In the genomic region with DNA sequence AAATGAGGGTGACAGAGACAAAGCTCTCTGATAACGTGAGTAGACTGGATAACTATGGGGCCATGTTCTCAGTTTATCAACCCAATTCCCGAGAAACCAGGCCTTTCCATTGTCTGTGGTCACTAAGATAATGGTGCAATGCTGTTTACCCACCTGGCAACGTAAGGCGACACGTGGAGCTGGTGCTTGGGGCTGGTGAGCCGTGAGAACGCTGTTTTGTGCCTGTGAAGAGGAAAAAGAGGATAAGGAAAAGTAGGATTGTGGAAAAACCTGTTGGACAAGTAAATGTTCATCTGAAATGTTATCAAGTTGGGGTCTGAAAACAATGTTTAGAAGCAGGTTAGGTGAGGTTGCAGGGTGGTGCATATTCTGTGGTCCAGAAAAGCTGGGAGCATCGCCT, we compare ENCODE assay signal across 25 cellular contexts.
DNase-seq lines count a peak whose midpoint lies in the region; ATAC-seq, FAIRE-seq and TF ChIP-seq lines count a peak whose summit lies in the region.
"Had no signal": no experiment of that assay in that cellular context is flagged by ENCODE, and none has a peak within 500 bp of the region (broad histone marks: within the 10 kb centered on the region; RNA-seq: fewer than 3 reads in every experiment).

No MANE protein-coding gene starts in this region.

- ATAC-seq in GM23338 (peak; percentile 32; the same call in 1 of the 3 replicates), GM21381 (IDR thresholded peaks at IDR 0.05; ENCODE audit: unreplicated experiment) (no peak), HG03025 (IDR thresholded peaks at IDR 0.05; ENCODE audit: low FRiP score, unreplicated experiment) (no peak)
- ATAC-seq: activated naive CD8-positive, alpha-beta T cell treated with anti-CD3 and anti-CD28 coated beads, Interleukin-2, amount 50 U/mL, for 24 hours; CD8-positive, alpha-beta T cell; esophagus mucosa; stimulated activated naive B cell treated with anti-CD40 and anti-IgM and Interleukin-4, amounts not matched to agents 10 μg/mL and 1 μg/mL and 100 μg/mL, for 72 hours had no signal

- no peak overlapping the region for H3K23ac ChIP-seq in neuronal stem cell (ENCODE audit: low read depth, low read length, poor library complexity)

- H3K9me3 Mint-ChIP-seq in GM23338: no peaks in the 10 kb centered on the region
- H3K9me3 Mint-ChIP-seq: CD8-positive, alpha-beta T cell; stimulated activated naive B cell treated with anti-CD40 and anti-IgM and Interleukin-4, amounts not matched to agents 10 μg/mL and 1 μg/mL and 100 μg/mL, for 72 hours had no signal

- no peak overlapping the region for H3K9ac ChIP-seq in neuronal stem cell (ENCODE audit: low read depth, low read length, poor library complexity)
- H3K9ac ChIP-seq: SK-N-SH had no signal

- DNase-seq in GM23338 (ENCODE audit: low spot score): peak; percentile 39
- peak; percentile 17 for DNase-seq in NCI-H2029 treated with DMSO at 0.1 percent for 48 hours (lab: John Stamatoyannopoulos, UW)
- peak; percentile 25 for DNase-seq in bronchial epithelial cell (ENCODE audit: low read depth)
- DNase-seq in neuronal stem cell (ENCODE audit: low spot score): no peak
- DNase-seq in activated CD4-positive, alpha-beta T cell treated with anti-CD3 and anti-CD28 coated beads, Interleukin-2, amount 50 U/mL, for 4 hours: no peak
- DNase-seq: activated effector memory CD4-positive, alpha-beta T cell treated with anti-CD3 and anti-CD28 coated beads, Interleukin-2, amount 50 U/mL, for 16 hours; activated naive CD8-positive, alpha-beta T cell treated with anti-CD3 and anti-CD28 coated beads, Interleukin-2, amount 50 U/mL, for 24 hours; CD8-positive, alpha-beta T cell; effector CD4-positive, alpha-beta T cell; hippocampal formation; NCI-H446; retina; SK-N-SH; stimulated activated naive B cell treated with anti-CD40 and anti-IgM and Interleukin-4, amounts not matched to agents 10 μg/mL and 1 μg/mL and 100 μg/mL, for 72 hours; testis; WERI-Rb-1 had no signal

- H3K4me1 Mint-ChIP-seq in GM23338: peaks cover 5% of the 10 kb centered on the region; the same call in 2 of the 3 replicates
- H3K4me1 Mint-ChIP-seq: activated naive CD8-positive, alpha-beta T cell treated with anti-CD3 and anti-CD28 coated beads, Interleukin-2, amount 50 U/mL, for 24 hours; stimulated activated naive B cell treated with anti-CD40 and anti-IgM and Interleukin-4, amounts not matched to agents 10 μg/mL and 1 μg/mL and 100 μg/mL, for 72 hours had no signal

- TF ChIP-seq CTCF in GM23338 (conservative IDR thresholded peaks at IDR 0.05; ENCODE audit: low read depth in 2 of 2) (no peak), bronchial epithelial cell (IDR thresholded peaks at IDR 0.05; ENCODE audit: insufficient read depth, low read length, severe bottlenecking) (no peak)

- no peaks in the 10 kb centered on the region for H3K9me2 ChIP-seq in GM23338 (ENCODE audit: insufficient read depth)
- H3K9me2 ChIP-seq: SK-N-SH had no signal

- H3K27me3 ChIP-seq in GM23338 (ENCODE audit: insufficient read depth) (peaks cover 100% of the 10 kb centered on the region), bronchial epithelial cell (ENCODE audit: control insufficient read depth, insufficient read depth, low read length) (no peaks in the 10 kb centered on the region), neuronal stem cell (ENCODE audit: control insufficient read depth in 3 of 3, insufficient read depth in 3 of 3, low read depth in 1 of 3, low read length in 3 of 3) (no peaks in the 10 kb centered on the region)
- H3K27me3 ChIP-seq: testis had no signal

- no peak overlapping the region for H3K27ac Mint-ChIP-seq in GM23338
- H3K27ac Mint-ChIP-seq: activated naive CD8-positive, alpha-beta T cell treated with anti-CD3 and anti-CD28 coated beads, Interleukin-2, amount 50 U/mL, for 24 hours; CD8-positive, alpha-beta T cell; stimulated activated naive B cell treated with anti-CD40 and anti-IgM and Interleukin-4, amounts not matched to agents 10 μg/mL and 1 μg/mL and 100 μg/mL, for 72 hours had no signal

- no peak overlapping the region for H2BK12ac ChIP-seq in neuronal stem cell (ENCODE audit: low read length)

- H2BK15ac ChIP-seq in neuronal stem cell (ENCODE audit: low read length): no peak overlapping the region

- peaks cover 87% of the 10 kb centered on the region for H3K27me3 Mint-ChIP-seq in GM23338 (ENCODE audit: insufficient read depth, low read depth, poor library complexity)

- H3K36me3 ChIP-seq in GM23338 (ENCODE audit: insufficient read depth): no peaks in the 10 kb centered on the region
- no peaks in the 10 kb centered on the region for H3K36me3 ChIP-seq in bronchial epithelial cell (ENCODE audit: control insufficient read depth, insufficient read depth, low read length)
- H3K36me3 ChIP-seq in neuronal stem cell (replicated peaks in 1 of 2; ENCODE audit: control insufficient read depth in 2 of 2, insufficient read depth in 2 of 2, low read length in 2 of 2): no peaks in the 10 kb centered on the region
- H3K36me3 ChIP-seq: WERI-Rb-1 had no signal

- H2BK120ac ChIP-seq in neuronal stem cell (ENCODE audit: low read depth, low read length): no peak overlapping the region

- no peak overlapping the region for H2AFZ ChIP-seq in GM23338
- no peak overlapping the region for H2AFZ ChIP-seq in neuronal stem cell (ENCODE audit: low read length)

- no peaks in the 10 kb centered on the region for H3K9me3 ChIP-seq in neuronal stem cell (replicated peaks in 1 of 2; ENCODE audit: control insufficient read depth in 2 of 2, insufficient read depth in 1 of 2, low read depth in 1 of 2, low read length in 2 of 2)
- H3K9me3 ChIP-seq: SK-N-SH, testis had no signal

- no peak overlapping the region for H4K8ac ChIP-seq in neuronal stem cell (ENCODE audit: low read depth, low read length)

- no peak overlapping the region for H2AK5ac ChIP-seq in neuronal stem cell (ENCODE audit: low read depth, low read length)

- peaks cover 6% of the 10 kb centered on the region; the same call in 1 of the 2 replicates for H4K20me1 ChIP-seq in GM23338 (replicated peaks; ENCODE audit: insufficient read depth)

- no peak overlapping the region for H3K14ac ChIP-seq in neuronal stem cell (ENCODE audit: low read length)

- H3K4me2 ChIP-seq in GM23338 (no peak overlapping the region), neuronal stem cell (ENCODE audit: insufficient read depth, low read length, poor library complexity, severe bottlenecking) (no peak overlapping the region)
- H3K4me2 ChIP-seq: SK-N-SH, smooth muscle cell had no signal

- H3K4me3 ChIP-seq in GM23338 (no peak overlapping the region), bronchial epithelial cell (ENCODE audit: low read depth, low read length) (no peak overlapping the region), neuronal stem cell (ENCODE audit: low read length in 2 of 2) (no peak overlapping the region)
- H3K4me3 ChIP-seq: lung, smooth muscle cell, testis had no signal

- no peaks in the 10 kb centered on the region for H3K79me2 ChIP-seq in GM23338 (replicated peaks; ENCODE audit: insufficient read depth)

- H3K27ac ChIP-seq in GM23338 (ENCODE audit: low read depth) (no peak overlapping the region), neuronal stem cell (replicated peaks; ENCODE audit: low read length) (no peak overlapping the region)
- H3K27ac ChIP-seq: HL-60, RWPE1, testis, WERI-Rb-1 had no signal

- peak; percentile 58 for FAIRE-seq in bronchial epithelial cell (lab: Jason Lieb, UNC)
- FAIRE-seq: frontal cortex, GM12892 had no signal

- no peaks in the 10 kb centered on the region for H3K79me1 ChIP-seq in neuronal stem cell (ENCODE audit: low read depth, low read length)

- no peak overlapping the region for H3K4ac ChIP-seq in neuronal stem cell (ENCODE audit: low read length)

- peak overlapping the region; percentile 49 for H4K91ac ChIP-seq in neuronal stem cell (ENCODE audit: low read depth, low read length, poor library complexity)

- no peak overlapping the region for H3K4me3 Mint-ChIP-seq in GM23338
- H3K4me3 Mint-ChIP-seq: activated naive CD8-positive, alpha-beta T cell treated with anti-CD3 and anti-CD28 coated beads, Interleukin-2, amount 50 U/mL, for 24 hours; CD8-positive, alpha-beta T cell; stimulated activated naive B cell treated with anti-CD40 and anti-IgM and Interleukin-4, amounts not matched to agents 10 μg/mL and 1 μg/mL and 100 μg/mL, for 72 hours had no signal

- no peak overlapping the region for H2BK5ac ChIP-seq in neuronal stem cell (ENCODE audit: low read length)

- no peaks in the 10 kb centered on the region for H3K4me1 ChIP-seq in GM23338 (ENCODE audit: insufficient read depth)
- peaks cover 0 to 8% of the 10 kb centered on the region in 2 donors for H3K4me1 ChIP-seq in neuronal stem cell (ENCODE audit: control insufficient read depth in 2 of 2, insufficient read depth in 1 of 2, low read depth in 1 of 2, low read length in 2 of 2)
- H3K4me1 ChIP-seq: testis had no signal

- no CpG with 5 or more reads among the region's 8 CpGs for WGBS in neuronal stem cell (ENCODE audit: extremely low coverage in 2 of 2, insufficient read length in 2 of 2, insufficient replicate concordance in 1 of 2), 2 donors

- no peak overlapping the region for H3K18ac ChIP-seq in neuronal stem cell (ENCODE audit: low read length)

- no peaks in the 10 kb centered on the region for H3K36me3 Mint-ChIP-seq in GM23338 (ENCODE audit: low read depth)
- H3K36me3 Mint-ChIP-seq: CD8-positive, alpha-beta T cell; stimulated activated naive B cell treated with anti-CD40 and anti-IgM and Interleukin-4, amounts not matched to agents 10 μg/mL and 1 μg/mL and 100 μg/mL, for 72 hours had no signal

- H3F3A ChIP-seq in GM23338 (replicated peaks; ENCODE audit: low read depth): no peaks in the 10 kb centered on the region

TF ChIP-seq in GM23338, 12 proteins besides CTCF, POLR2A, EP300 and RAD21 (continues in another document):
- TF ChIP-seq, protein P1, sequence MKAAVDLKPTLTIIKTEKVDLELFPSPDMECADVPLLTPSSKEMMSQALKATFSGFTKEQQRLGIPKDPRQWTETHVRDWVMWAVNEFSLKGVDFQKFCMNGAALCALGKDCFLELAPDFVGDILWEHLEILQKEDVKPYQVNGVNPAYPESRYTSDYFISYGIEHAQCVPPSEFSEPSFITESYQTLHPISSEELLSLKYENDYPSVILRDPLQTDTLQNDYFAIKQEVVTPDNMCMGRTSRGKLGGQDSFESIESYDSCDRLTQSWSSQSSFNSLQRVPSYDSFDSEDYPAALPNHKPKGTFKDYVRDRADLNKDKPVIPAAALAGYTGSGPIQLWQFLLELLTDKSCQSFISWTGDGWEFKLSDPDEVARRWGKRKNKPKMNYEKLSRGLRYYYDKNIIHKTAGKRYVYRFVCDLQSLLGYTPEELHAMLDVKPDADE (IDR thresholded peaks at IDR 0.05): no peak
- TF ChIP-seq ZNF331 (CRISPR knock-in tag; IDR thresholded peaks at IDR 0.05; ENCODE audit: low read depth): no peak
- no peak for TF ChIP-seq EZH2 (IDR thresholded peaks at IDR 0.05; ENCODE audit: low read depth, unreplicated experiment)
- TF ChIP-seq EZH2phosphoT487 (IDR thresholded peaks at IDR 0.05; ENCODE audit: unreplicated experiment): no peak
- no peak for TF ChIP-seq JUNB (IDR thresholded peaks at IDR 0.05; ENCODE audit: unreplicated experiment)
- no peak for TF ChIP-seq POLR2AphosphoS5 (IDR thresholded peaks at IDR 0.05; ENCODE audit: low read depth)
- no peak for TF ChIP-seq ZNF114 (CRISPR knock-in tag; IDR thresholded peaks at IDR 0.05)

Comparison
In these comparisons a context has a peak if more than half of its experiments do, and no peak if none do; other contexts are left out.
1. DNase-seq: peak in GM23338 (single experiment), NCI-H2029 treated with DMSO at 0.1 percent for 48 hours (single experiment) and bronchial epithelial cell (single experiment); none in neuronal stem cell (single experiment) and activated CD4-positive, alpha-beta T cell treated with anti-CD3 and anti-CD28 coated beads, Interleukin-2, amount 50 U/mL, for 4 hours (0 of 2).